Comparison of ENCODE assay signal across 18 cellular contexts in the genomic region with DNA sequence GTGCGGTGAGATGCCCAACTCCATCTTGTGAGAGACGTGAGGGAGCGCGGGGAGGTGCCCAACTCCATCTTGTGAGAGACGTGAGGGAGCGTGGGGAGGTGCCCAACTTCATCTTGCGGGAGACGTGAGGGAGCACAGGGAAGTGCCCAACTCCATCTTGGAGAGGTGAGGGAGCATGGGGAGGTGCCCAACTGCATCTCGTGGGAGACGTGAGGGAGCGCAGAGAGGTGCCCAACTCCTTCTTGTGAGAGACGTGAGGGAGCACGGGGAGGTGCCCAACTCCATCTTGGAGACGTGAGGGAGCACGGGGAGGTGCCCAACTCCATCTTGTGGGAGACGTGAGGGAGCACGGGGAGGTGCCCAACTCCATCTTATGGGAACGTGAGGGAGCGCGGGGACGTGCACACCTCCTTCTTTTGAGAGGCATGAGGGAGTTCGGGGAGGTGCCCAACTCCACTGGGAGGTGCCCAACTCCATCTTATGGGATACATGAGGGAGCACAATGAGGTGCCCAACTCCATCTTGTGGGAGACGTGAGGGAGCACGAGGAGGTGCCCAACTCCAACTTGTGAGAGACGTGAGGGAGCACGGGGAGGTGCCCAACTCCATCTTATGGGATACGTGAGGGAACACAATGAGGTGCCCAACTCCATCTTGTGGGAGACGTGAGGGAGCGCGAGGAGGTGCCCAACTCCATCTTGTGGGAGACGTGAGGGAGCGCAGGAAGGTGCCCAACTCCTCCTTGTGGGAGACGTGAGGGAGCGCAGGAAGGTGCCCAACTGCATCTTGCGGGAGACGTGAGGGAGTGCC.
"Had no signal": no experiment of that assay in that cellular context is flagged by ENCODE, and none has a peak within 500 bp of the region (broad histone marks: within the 10 kb centered on the region; RNA-seq: fewer than 3 reads in every experiment).

No MANE protein-coding gene starts in this region.

- H3K36me3 ChIP-seq: cardiac muscle cell, colonic mucosa, gastroesophageal sphincter, lower lobe of right lung, right atrium auricular region, transverse colon had no signal

- FAIRE-seq: astrocyte had no signal

- H3K27ac Mint-ChIP-seq: activated CD4-positive, alpha-beta T cell treated with anti-CD3 and anti-CD28 coated beads, Interleukin-2, amount 10 ng/mL, durations not matched to agents 24 days and 14 days; activated T-cell treated with anti-CD3 and anti-CD28 coated beads, Interleukin-2, amount 50 U/mL, for 72 hours; mesothelial cell of epicardium; stimulated activated memory B cell treated with anti-CD40 and anti-IgM and Interleukin-4, amounts not matched to agents 10 μg/mL and 1 μg/mL and 100 μg/mL, for 72 hours; T-helper 1 cell treated with Interleukin-12 subunit alpha and Interleukin-12 subunit beta and Interleukin-4 antibody, amounts not matched to agents 30 μg/mL and 1 μg/mL, for 36 hours; WTC11 had no signal

- H3K27ac ChIP-seq: cardiac muscle cell, colonic mucosa, epithelial cell of prostate, gastroesophageal sphincter, lower lobe of right lung, right atrium auricular region, transverse colon had no signal

- H3K4me3 ChIP-seq: cardiac muscle cell, colonic mucosa, gastroesophageal sphincter, lower lobe of right lung, right atrium auricular region, transverse colon had no signal

- H3K4me1 ChIP-seq: colonic mucosa, gastroesophageal sphincter, lower lobe of right lung, right atrium auricular region, transverse colon had no signal

- DNase-seq: activated CD4-positive, alpha-beta T cell treated with anti-CD3 and anti-CD28 coated beads, Interleukin-2, amount 10 ng/mL, durations not matched to agents 24 days and 14 days; activated naive CD4-positive, alpha-beta T cell; activated T-cell treated with anti-CD3 and anti-CD28 coated beads, Interleukin-2, amount 50 U/mL, for 72 hours; colonic mucosa; effector CD8-positive, alpha-beta T cell; hippocampal formation; lower lobe of right lung; substantia nigra; transverse colon had no signal

- H3K27me3 Mint-ChIP-seq: activated CD4-positive, alpha-beta T cell treated with anti-CD3 and anti-CD28 coated beads, Interleukin-2, amount 10 ng/mL, durations not matched to agents 24 days and 14 days had no signal

- H3K9me3 ChIP-seq: colonic mucosa, gastroesophageal sphincter, lower lobe of right lung, right atrium auricular region, transverse colon had no signal

- ATAC-seq: activated T-cell treated with anti-CD3 and anti-CD28 coated beads, Interleukin-2, amount 50 U/mL, for 72 hours; gastroesophageal sphincter; lower lobe of right lung; WTC11 had no signal

- H3K4me1 Mint-ChIP-seq: activated CD4-positive, alpha-beta T cell treated with anti-CD3 and anti-CD28 coated beads, Interleukin-2, amount 10 ng/mL, durations not matched to agents 24 days and 14 days; mesothelial cell of epicardium; stimulated activated memory B cell treated with anti-CD40 and anti-IgM and Interleukin-4, amounts not matched to agents 10 μg/mL and 1 μg/mL and 100 μg/mL, for 72 hours; WTC11 had no signal

- H3K9me3 Mint-ChIP-seq: activated CD4-positive, alpha-beta T cell treated with anti-CD3 and anti-CD28 coated beads, Interleukin-2, amount 10 ng/mL, durations not matched to agents 24 days and 14 days; activated T-cell treated with anti-CD3 and anti-CD28 coated beads, Interleukin-2, amount 50 U/mL, for 72 hours; stimulated activated memory B cell treated with anti-CD40 and anti-IgM and Interleukin-4, amounts not matched to agents 10 μg/mL and 1 μg/mL and 100 μg/mL, for 72 hours; T-helper 1 cell treated with Interleukin-12 subunit alpha and Interleukin-12 subunit beta and Interleukin-4 antibody, amounts not matched to agents 30 μg/mL and 1 μg/mL, for 36 hours had no signal

- H3K36me3 Mint-ChIP-seq: mesothelial cell of epicardium; stimulated activated memory B cell treated with anti-CD40 and anti-IgM and Interleukin-4, amounts not matched to agents 10 μg/mL and 1 μg/mL and 100 μg/mL, for 72 hours had no signal

- H3K27me3 ChIP-seq: cardiac muscle cell, colonic mucosa, right atrium auricular region, transverse colon had no signal

- H3K4me3 Mint-ChIP-seq: activated CD4-positive, alpha-beta T cell treated with anti-CD3 and anti-CD28 coated beads, Interleukin-2, amount 10 ng/mL, durations not matched to agents 24 days and 14 days; activated T-cell treated with anti-CD3 and anti-CD28 coated beads, Interleukin-2, amount 50 U/mL, for 72 hours; mesothelial cell of epicardium; stimulated activated memory B cell treated with anti-CD40 and anti-IgM and Interleukin-4, amounts not matched to agents 10 μg/mL and 1 μg/mL and 100 μg/mL, for 72 hours; T-helper 1 cell treated with Interleukin-12 subunit alpha and Interleukin-12 subunit beta and Interleukin-4 antibody, amounts not matched to agents 30 μg/mL and 1 μg/mL, for 36 hours; WTC11 had no signal
